ENCODE assay signal across 8 cellular contexts in the genomic region with DNA sequence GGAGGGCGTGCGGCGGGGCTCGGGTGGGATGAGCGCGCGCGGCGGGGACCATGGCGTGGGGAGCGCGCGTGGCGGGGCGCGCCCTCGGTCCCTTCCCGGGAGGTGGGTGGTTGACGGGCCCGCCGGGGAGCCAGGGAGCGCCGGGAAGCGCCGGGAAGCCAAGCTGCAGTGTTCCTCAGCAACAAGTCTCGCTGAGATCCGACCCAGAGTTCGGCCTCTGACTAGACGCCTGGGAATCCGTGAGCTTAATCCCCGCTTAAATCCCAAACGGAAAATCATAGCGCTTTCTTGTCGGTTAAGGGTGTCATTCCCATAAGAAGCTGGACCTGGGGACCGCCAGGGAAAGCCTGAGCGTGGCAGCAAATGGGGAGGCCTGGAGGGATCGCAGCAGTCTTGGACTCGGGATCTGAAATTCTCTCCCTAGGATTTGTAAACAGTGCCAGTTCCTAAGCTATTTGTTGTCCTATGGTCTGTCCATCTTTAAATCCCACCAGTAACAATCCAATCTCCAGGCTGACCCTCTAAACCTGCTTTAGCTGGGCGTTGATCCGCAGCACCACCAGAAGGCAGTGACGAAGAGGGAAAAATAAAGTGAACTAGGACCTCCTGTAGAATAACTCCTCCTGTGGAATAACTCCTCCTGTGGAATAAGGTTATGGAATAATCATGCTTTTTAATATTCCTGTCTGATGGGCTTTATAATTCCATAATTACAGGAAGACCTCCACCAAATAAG. TPM values are rescaled to one million over a fixed set of nuclear protein-coding genes. Genes with fewer than 3 reads are reported as not detected.
DNase-seq lines count a peak whose midpoint lies in the region; ATAC-seq, FAIRE-seq and TF ChIP-seq lines count a peak whose summit lies in the region.

No MANE protein-coding gene starts in this region.

- no peak for TF ChIP-seq POLR2A in K562 (conservative IDR thresholded peaks at IDR 0.05)

- CTCF ChIA-PET in K562 (lab: Yijun Ruan, JAX; ENCODE audit: low intra/inter-chr PET ratio) = interaction anchor here (0.5 kb wide), 1 partner anchor 58 kb away, joined by 4 read pairs; no protein-coding TSS in a partner anchor

- TF ChIP-seq CTCF in C4-2B (conservative IDR thresholded peaks at IDR 0.05) = peak; percentile 54
- peak in 1 of 3 experiments; percentile 42; a peak in 3 of 6 replicates for TF ChIP-seq CTCF in K562 (IDR thresholded peaks at IDR 0.05 in 2 of 3, conservative IDR thresholded peaks at IDR 0.05 in 1 of 3; ENCODE audit: insufficient read depth in 2 of 3, low read depth in 1 of 3, low read length in 3 of 3)

- in situ Hi-C loops in K562 (cut with MboI) = no loop called here

- ATAC-seq in GM19438 (IDR thresholded peaks at IDR 0.05; ENCODE audit: low read depth, unreplicated experiment) (peak; percentile 23), K562 (peak; percentile 20)

- DNase-seq in NCI-H2227 treated with DMSO at 0.1 percent for 48 hours (lab: John Stamatoyannopoulos, UW) (peak; percentile 27), K562 (ENCODE audit: extremely low read depth in 1 of 4, low spot score in 3 of 4) (peak in 2 of 4 experiments; percentile 36 to 47), iPS-NIHi7 (ENCODE audit: extremely low spot score) (peak; percentile 58), putamen (ENCODE audit: low spot score) (no peak)
- DNase-seq in NK-92 treated with Interleukin-12 subunit alpha and Interleukin-12 subunit beta, amount 100 ng/mL, for 24 hours (lab: John Stamatoyannopoulos, UW) = no peak

- H3K4me2 ChIP-seq in K562 (ENCODE audit: insufficient read depth, low read length) = peak overlapping the region; percentile 89

- peaks cover 4% of the 10 kb centered on the region; the same call in 1 of the 3 replicates for H3K36me3 ChIP-seq in K562 (ENCODE audit: control insufficient read depth, insufficient read depth, low read length)

- WGBS in K562 (ENCODE audit: insufficient coverage, low coverage, missing lambda C conversion rate) = under 1% methylated on average over 17 of the region's 41 CpGs

- peak in 1 of 2 experiments; percentile 25; a peak in 1 of 4 replicates for TF ChIP-seq RAD21 in K562 (CRISPR knock-in tag; conservative IDR thresholded peaks at IDR 0.05 in 1 of 2, IDR thresholded peaks at IDR 0.05 in 1 of 2)

- BruUV-seq in K562 (replicated peaks; lab: Mats Ljungman, UMichigan) = no TSS peak

- H3K9me3 ChIP-seq in K562 (replicated peaks; ENCODE audit: control insufficient read depth, insufficient read depth, low read depth, low read length) = no peaks in the 10 kb centered on the region

- H2AFZ ChIP-seq in K562 (ENCODE audit: low read depth, low read length) = peak overlapping the region; percentile 99

- intact Hi-C loops in K562 (cut with micrococcal nuclease) = loop anchor here (2.0 to 5.0 kb wide), 2 partner anchors 59 to 248 kb away; partner anchors contain the start of gene RFX7

- POLR2A ChIA-PET in K562 (lab: Yijun Ruan, JAX) = interaction anchor here (0.7 to 2.3 kb wide), 7 partner anchors 10 to 251 kb away, joined by 3 to 5 read pairs (median 4); no protein-coding TSS in a partner anchor

- peaks cover 35% of the 10 kb centered on the region for H3K79me2 ChIP-seq in K562 (ENCODE audit: control insufficient read depth, insufficient read depth, low read length)

- peak overlapping the region; percentile 87 to 96 for H3K9ac ChIP-seq in K562 (ENCODE audit: insufficient read depth in 1 of 2, low read depth in 2 of 2, low read length in 2 of 2)

- H4K20me1 ChIP-seq in K562 (replicated peaks; ENCODE audit: control insufficient read depth, insufficient read depth, low read length) = no peaks in the 10 kb centered on the region; the same call in 1 of the 2 replicates

- H3K4me1 ChIP-seq in K562 (replicated peaks in 1 of 2; ENCODE audit: control insufficient read depth in 2 of 2, insufficient read depth in 2 of 2, low read length in 2 of 2) = peaks cover 3 to 18% of the 10 kb centered on the region in 2 experiments; a peak in 4 of 5 replicates

- H3K27ac ChIP-seq in C4-2B (peak overlapping the region; percentile 52), K562 (ENCODE audit: extremely low read depth, low read depth, low read length) (peak overlapping the region; percentile 85), skin epidermis (peak overlapping the region in 20 of 21 experiments; percentile 84 to 96 (median 92))

- peak overlapping the region; percentile 85 for H3K4me3 ChIP-seq in K562
- H3K4me3 ChIP-seq in skin epidermis = peak overlapping the region; percentile 63 to 92 (median 85)

- peak; percentile 82 for FAIRE-seq in K562 (lab: Jason Lieb, UNC)

- TF ChIP-seq EP300 in K562 (IDR thresholded peaks at IDR 0.05; ENCODE audit: low read length) = no peak

- no peaks in the 10 kb centered on the region for H3K27me3 ChIP-seq in K562 (ENCODE audit: control insufficient read depth in 2 of 2, insufficient read depth in 2 of 2, low read length in 2 of 2)

- H3K9me1 ChIP-seq in K562 (ENCODE audit: control insufficient read depth, insufficient read depth, low read length) = no peaks in the 10 kb centered on the region

TF ChIP-seq in K562, 482 proteins besides CTCF, POLR2A, EP300 and RAD21 (continues in another document):
- TF ChIP-seq ZC3H4 (CRISPR knock-in tag; IDR thresholded peaks at IDR 0.05; ENCODE audit: borderline replicate concordance) (no peak), PHTF2 (CRISPR knock-in tag; IDR thresholded peaks at IDR 0.05) (no peak), U2AF2 (optimal IDR thresholded peaks at IDR 0.05; ENCODE audit: low read depth, low read length) (no peak), RBM15 (IDR thresholded peaks at IDR 0.05; ENCODE audit: insufficient read depth, low read length) (no peak), TEAD2 (tag; IDR thresholded peaks at IDR 0.05) (no peak), OTX1 (CRISPR knock-in tag; IDR thresholded peaks at IDR 0.05) (peak; percentile 21; the same call in 1 of the 2 replicates), ZNF780A (CRISPR knock-in tag; IDR thresholded peaks at IDR 0.05) (no peak), RBBP5 (IDR thresholded peaks at IDR 0.05; ENCODE audit: borderline replicate concordance, insufficient read depth, low read length, poor library complexity, severe bottlenecking) (peak; percentile 53), MCM7 (IDR thresholded peaks at IDR 0.05) (no peak), RBM17 (IDR thresholded peaks at IDR 0.05; ENCODE audit: borderline replicate concordance, low read depth, low read length) (no peak), ZNF584 (CRISPR knock-in tag; IDR thresholded peaks at IDR 0.05; ENCODE audit: low read depth) (peak; percentile 76; the same call in 1 of the 2 replicates), ERF (CRISPR knock-in tag; IDR thresholded peaks at IDR 0.05) (0 out of 2 replicates have a peak, but pooled peaks have one; percentile 51), CBX3 (IDR thresholded peaks at IDR 0.05; ENCODE audit: borderline replicate concordance in 1 of 2, low read length in 2 of 2) (no peak), SIN3A (IDR thresholded peaks at IDR 0.05; ENCODE audit: borderline replicate concordance in 2 of 2, control insufficient read depth in 1 of 2, low read depth in 2 of 2, low read length in 2 of 2) (0 out of 4 replicates have a peak, but pooled peaks of 1 of the 2 experiments have one; percentile 3), TARDBP (IDR thresholded peaks at IDR 0.05) (0 out of 2 replicates have a peak, but pooled peaks have one; percentile 13), SAFB (IDR thresholded peaks at IDR 0.05; ENCODE audit: borderline replicate concordance, low read depth, low read length) (peak; percentile 86), ZNF589 (CRISPR knock-in tag; IDR thresholded peaks at IDR 0.05; ENCODE audit: low read depth) (0 out of 2 replicates have a peak, but pooled peaks have one; percentile 40), PYGO2 (tag; IDR thresholded peaks at IDR 0.05) (no peak), MAFK (IDR thresholded peaks at IDR 0.05; ENCODE audit: low read length) (no peak), E2F4 (CRISPR knock-in tag; IDR thresholded peaks at IDR 0.05; ENCODE audit: low read depth) (no peak), ZNF282 (CRISPR knock-in tag; IDR thresholded peaks at IDR 0.05) (no peak), HDGF (IDR thresholded peaks at IDR 0.05) (no peak), SAP30 (IDR thresholded peaks at IDR 0.05; ENCODE audit: borderline replicate concordance, insufficient read depth, low read depth, low read length, poor library complexity, severe bottlenecking) (no peak), CBFB (CRISPR knock-in tag; IDR thresholded peaks at IDR 0.05) (no peak), ZBTB7A (IDR thresholded peaks at IDR 0.05; ENCODE audit: borderline replicate concordance, control insufficient read depth, low read depth, low read length) (0 out of 2 replicates have a peak, but pooled peaks have one; percentile 19)

RNA-seq across cellular contexts. Expression of gene NEDD4, which starts 0.6 kb away (rescaled TPM):
- total RNA-seq in K562 (2011; cell fraction: chromatin; rRNA removed; ENCODE audit: low replicate concordance) = 13.0 and 37.1 TPM in 2 replicates
- total RNA-seq in K562 (2011; cell fraction: nucleolus; rRNA removed) = 5.2 and 10.1 TPM in 2 replicates
- 16.2 and 17.3 TPM in 2 replicates for total RNA-seq in K562 (2011; cell fraction: nucleoplasm; rRNA removed)
- total RNA-seq in K562 (2014; rRNA removed) (13.0 and 15.2 TPM in 2 replicates), K562 (2014; rRNA removed; fragmentation: Illumina TruSeq; extraction: Trizol) (20.0 and 24.2 TPM in 2 replicates), K562 (2015; rRNA removed; fragmentation: Illumina TruSeq; extraction: Trizol) (20.8 and 22.6 TPM in 2 replicates), K562 (2021) (21.6 and 22.1 TPM in 2 replicates)
- polyA plus RNA-seq in K562 (2011; rRNA removed) (12.5 and 17.3 TPM in 2 replicates), K562 (2014; fragmentation: Illumina TruSeq; extraction: Trizol) (18.7 and 23.7 TPM in 2 replicates), K562 (2014; fragmentation: Nextera tagmentation; extraction: Ambion mirVana) (10 to 100 TPM in 1 of 2 experiments, 1 to 10 TPM in 1; 7.2 to 12.2 TPM), K562 (2014; rRNA removed) (12.4 and 12.9 TPM in 2 replicates)
- polyA plus RNA-seq in K562 (2011; cell fraction: cytosol; rRNA removed) = 4.1 and 5.5 TPM in 2 replicates
- 6.9 and 9.1 TPM in 2 replicates for polyA plus RNA-seq in K562 (2011; cell fraction: nucleus; rRNA removed)
- 12.3 and 28.7 TPM in 2 replicates for polyA plus RNA-seq in K562 (2012)
- 26.9 and 27.0 TPM in 2 replicates for polyA minus RNA-seq in K562 (2011; rRNA and poly(A)+ RNA removed)
- polyA minus RNA-seq in K562 (2011; cell fraction: cytosol; rRNA and poly(A)+ RNA removed) = 6.6 and 8.8 TPM in 2 replicates
- polyA minus RNA-seq in K562 (2011; cell fraction: nucleus; rRNA and poly(A)+ RNA removed) = 9.3 and 16.9 TPM in 2 replicates

Comparison
In these comparisons a context has a peak if more than half of its experiments do, and no peak if none do; other contexts are left out.
1. DNase-seq: peak in NCI-H2227 treated with DMSO at 0.1 percent for 48 hours (single experiment) and iPS-NIHi7 (single experiment); none in putamen (single experiment) and NK-92 treated with Interleukin-12 subunit alpha and Interleukin-12 subunit beta, amount 100 ng/mL, for 24 hours (single experiment).
2. Peak in every context shown above with its lines, with median percentiles within 50 percentile points of each other: H3K27ac ChIP-seq.